Comparison of ENCODE assay signal across 8 cellular contexts in the genomic region with DNA sequence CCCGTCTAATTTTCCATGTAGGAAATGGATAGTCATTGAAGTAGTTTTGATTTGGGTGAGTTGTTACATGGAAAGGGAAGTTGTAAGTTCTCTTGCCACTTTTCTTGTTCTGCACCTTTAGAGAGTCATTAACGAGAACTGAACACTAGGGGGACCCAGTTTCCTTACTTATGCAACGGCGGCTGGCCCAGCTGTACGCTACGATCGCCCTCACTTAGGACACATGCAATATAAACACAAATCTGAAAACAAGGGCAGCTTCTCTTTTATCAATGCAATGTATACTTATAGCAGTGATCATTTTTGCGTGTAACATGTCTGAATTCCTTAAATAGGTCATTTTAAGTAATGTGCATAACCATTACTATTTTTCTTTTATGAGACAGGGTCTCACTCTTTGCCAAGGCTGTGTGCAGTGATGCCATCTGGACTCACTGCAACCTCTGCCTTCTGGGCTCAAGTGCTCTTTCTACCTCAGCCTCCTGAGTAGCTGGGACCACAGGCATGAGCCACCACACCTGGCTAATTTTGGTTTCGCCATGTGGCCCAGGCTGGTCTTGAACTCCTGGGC. TPM values are rescaled to one million over a fixed set of nuclear protein-coding genes. Genes with fewer than 3 reads are reported as not detected.
A peak's percentile ranks its signal among the peaks of the same experiment; 100 is the strongest.
DNase-seq lines count a peak whose midpoint lies in the region; ATAC-seq, FAIRE-seq and TF ChIP-seq lines count a peak whose summit lies in the region.
"Not testable (repeated sequence)": the region's sequence is repeated elsewhere in the genome, so short reads cannot be mapped to it uniquely, and the experiment has no call there.

No MANE protein-coding gene starts in this region.

- peak overlapping the region; percentile 65 for H3K27ac Mint-ChIP-seq in CD4-positive, alpha-beta T cell

- H3K36me3 ChIP-seq in H1 (ENCODE audit: control insufficient read depth in 2 of 4, insufficient read depth in 4 of 4, low read length in 3 of 4); small intestine (ENCODE audit: control insufficient read depth in 2 of 2, insufficient read depth in 2 of 2, low read length in 2 of 2): not testable (repeated sequence)

- peak; percentile 77 for TF ChIP-seq CTCF in CD4-positive, alpha-beta T cell (IDR thresholded peaks at IDR 0.05)
- TF ChIP-seq CTCF in HL-60 (IDR thresholded peaks at IDR 0.05; ENCODE audit: insufficient read depth, low read length): not testable (repeated sequence)
- peak; percentile 37; the same call in 1 of the 2 replicates for TF ChIP-seq CTCF in WI38 (IDR thresholded peaks at IDR 0.05; ENCODE audit: low read depth, low read length)
- TF ChIP-seq CTCF in H1 (IDR thresholded peaks at IDR 0.05; ENCODE audit: control extremely low read depth in 1 of 3, insufficient read depth in 1 of 3, low read depth in 1 of 3, low read length in 3 of 3): peak in 2 of 3 experiments; percentile 31 to 42; a peak in 2 of 4 replicates

- H3K4me1 Mint-ChIP-seq in CD4-positive, alpha-beta T cell (ENCODE audit: low read depth): peaks cover 46% of the 10 kb centered on the region

- H3K14ac ChIP-seq in H1 (ENCODE audit: insufficient read length): not testable (repeated sequence)

- DNase-seq in CD4-positive, alpha-beta T cell: not testable (repeated sequence)
- peak; percentile 43 to 62 for DNase-seq in HL-60 (ENCODE audit: low read depth in 1 of 2, low spot score in 1 of 2)
- DNase-seq in NCI-H524 treated with DMSO at 0.1 percent for 48 hours (lab: John Stamatoyannopoulos, UW): peak; percentile 22
- peak in 1 of 2 experiments; percentile 1 for DNase-seq in H1 (ENCODE audit: low read depth in 1 of 2, low spot score in 2 of 2)
- peak; percentile 59 for DNase-seq in left kidney (ENCODE audit: low read depth, low spot score)
- peak; percentile 48 for DNase-seq in small intestine

- H4K8ac ChIP-seq in H1 (ENCODE audit: extremely low read depth, insufficient read depth, low read length): not testable (repeated sequence)

- not testable (repeated sequence) for H3K9me3 Mint-ChIP-seq in CD4-positive, alpha-beta T cell

- peak overlapping the region; percentile 18 for H3K4me3 Mint-ChIP-seq in CD4-positive, alpha-beta T cell

- not testable (repeated sequence) for H3K36me3 Mint-ChIP-seq in CD4-positive, alpha-beta T cell (ENCODE audit: low read depth)

- H3K4me1 ChIP-seq in H1 (replicated peaks in 1 of 4; ENCODE audit: control insufficient read depth in 3 of 4, insufficient read depth in 4 of 4, low read length in 3 of 4); small intestine (ENCODE audit: control insufficient read depth in 2 of 2, insufficient read depth in 1 of 2, low read depth in 1 of 2, low read length in 1 of 2): not testable (repeated sequence)

- H4K5ac ChIP-seq in H1 (ENCODE audit: insufficient read length, low read depth, low read length): not testable (repeated sequence)

- CTCF ChIA-PET in CD4-positive, alpha-beta T cell (lab: Charles Lee): interaction anchor here (0.8 to 4.4 kb wide), 9 partner anchors 24 to 195 kb away, joined by 3 to 28 read pairs (median 4); a partner anchor contains a TSS
- CTCF ChIA-PET in H1 (lab: Charles Lee; ENCODE audit: partially characterized antibody): interaction anchor here (0.8 to 9.2 kb wide), 21 partner anchors 9 to 203 kb away, joined by 3 to 98 read pairs (median 4); a partner anchor contains a TSS

- H3K56ac ChIP-seq in H1 (replicated peaks; ENCODE audit: insufficient read length, low read depth, low read length): not testable (repeated sequence)

- not testable (repeated sequence) for H2BK120ac ChIP-seq in H1 (replicated peaks; ENCODE audit: low read depth, low read length)

- not testable (repeated sequence) for H3K4me2 ChIP-seq in H1 (ENCODE audit: insufficient read depth in 1 of 2, low read depth in 2 of 2, low read length in 2 of 2)

- not testable (repeated sequence) for TF ChIP-seq POLR2A in H1 (IDR thresholded peaks at IDR 0.05; ENCODE audit: control extremely low read depth in 1 of 2, low read depth in 2 of 2, low read length in 2 of 2)

- H3K79me1 ChIP-seq in H1 (ENCODE audit: low read depth, low read length): not testable (repeated sequence)

- 22% methylated on average over 9 of the region's 9 CpGs; no CpG with 5 or more reads in 1 of the 2 experiments for WGBS in H1 (ENCODE audit: extremely low coverage in 1 of 2, insufficient coverage in 1 of 2, insufficient read length in 1 of 2, insufficient replicate concordance in 2 of 2, low coverage in 1 of 2, low lambda C conversion rate in 2 of 2, missing lambda C conversion rate in 1 of 2), 2 experiments
- WGBS in small intestine, 3 donors: 10 to 12% (median 11%) methylated on average over 9 of the region's 9 CpGs

- not testable (repeated sequence) for H4K20me1 ChIP-seq in H1 (replicated peaks in 1 of 2; ENCODE audit: control insufficient read depth in 1 of 2, insufficient read depth in 2 of 2, low read length in 2 of 2)

- FAIRE-seq in H1 (lab: Jason Lieb, UNC): peak; percentile 92
- FAIRE-seq in small intestine (lab: Jason Lieb, UNC): peak; percentile 53

- H3K27me3 ChIP-seq in CD4-positive, alpha-beta T cell (ENCODE audit: control insufficient read depth, insufficient read depth, low read length); HL-60 (ENCODE audit: insufficient read depth, poor library complexity, severe bottlenecking); H1 (replicated peaks in 1 of 4; ENCODE audit: control insufficient read depth in 3 of 4, extremely low read depth in 1 of 4, insufficient read depth in 3 of 4, low read length in 3 of 4); small intestine (ENCODE audit: control insufficient read depth in 2 of 2, insufficient read depth in 2 of 2, low read length in 2 of 2): not testable (repeated sequence)

- not testable (repeated sequence) for H3K9me3 ChIP-seq in CD4-positive, alpha-beta T cell (ENCODE audit: control insufficient read depth, low read length); H1 (ENCODE audit: insufficient read depth in 2 of 2, low read depth in 1 of 2, low read length in 1 of 2); small intestine (ENCODE audit: control insufficient read depth, low read depth)

- intact Hi-C loops in CD4-positive, alpha-beta T cell (cut with DNase I, micrococcal nuclease): loop anchor here (1.0 to 5.0 kb wide), 5 partner anchors 28 to 199 kb away; a partner anchor contains a TSS

- H3K27me3 Mint-ChIP-seq in CD4-positive, alpha-beta T cell: not testable (repeated sequence)

- H3K79me2 ChIP-seq in H1 (ENCODE audit: control insufficient read depth in 1 of 2, insufficient read depth in 2 of 2, low read length in 2 of 2): not testable (repeated sequence)

- peak overlapping the region; percentile 98 for H2BK15ac ChIP-seq in H1 (ENCODE audit: low read length)

- 0 out of 2 replicates have a peak overlapping the region, but pooled peaks have one; percentile 32 for H2BK20ac ChIP-seq in H1 (ENCODE audit: low read length)

- H3K4ac ChIP-seq in H1 (replicated peaks; ENCODE audit: insufficient read length, low read depth, low read length): not testable (repeated sequence)

- H2AFZ ChIP-seq in H1 (ENCODE audit: low read length): not testable (repeated sequence)

- not testable (repeated sequence) for H3K27ac ChIP-seq in CD4-positive, alpha-beta T cell (ENCODE audit: low read depth, low read length); HL-60 (replicated peaks); H1 (ENCODE audit: low read depth, low read length); small intestine (ENCODE audit: low read depth in 1 of 2, low read length in 1 of 2)

- not testable (repeated sequence) for H3K18ac ChIP-seq in H1 (ENCODE audit: extremely low read depth, low read length)

- not testable (repeated sequence) for H3K23ac ChIP-seq in H1 (ENCODE audit: insufficient read length)

- POLR2A ChIA-PET in CD4-positive, alpha-beta T cell (lab: Charles Lee): interaction anchor here (0.6 to 5.9 kb wide), 8 partner anchors 15 to 198 kb away, joined by 3 to 51 read pairs (median 4); a partner anchor contains a TSS
- POLR2A ChIA-PET in H1 (lab: Charles Lee; ENCODE audit: partially characterized antibody): not testable (repeated sequence)

- not testable (repeated sequence) for H2BK12ac ChIP-seq in H1 (ENCODE audit: low read depth, low read length)

- not testable (repeated sequence) for H2AK5ac ChIP-seq in H1 (ENCODE audit: low read depth, low read length)

- H4K91ac ChIP-seq in H1 (replicated peaks; ENCODE audit: insufficient read length, low read length): not testable (repeated sequence)

- not testable (repeated sequence) for H3K9ac ChIP-seq in H1 (replicated peaks in 1 of 4; ENCODE audit: extremely low read depth in 1 of 4, low read depth in 3 of 4, low read length in 3 of 4)

- peak; percentile 64 to 69 for TF ChIP-seq RAD21 in H1 (IDR thresholded peaks at IDR 0.05 in 1 of 2, conservative IDR thresholded peaks at IDR 0.05 in 1 of 2; ENCODE audit: low read depth in 2 of 2, low read length in 2 of 2)

- not testable (repeated sequence) for H3K4me3 ChIP-seq in HL-60 (replicated peaks; ENCODE audit: insufficient read depth, low read length); WI38 (ENCODE audit: low read depth, low read length); H1 (ENCODE audit: extremely low read depth in 1 of 4, insufficient read depth in 2 of 4, low read depth in 3 of 4, low read length in 4 of 4); small intestine (ENCODE audit: low read depth in 1 of 2, low read length in 2 of 2)

- H2BK5ac ChIP-seq in H1 (ENCODE audit: low read depth, low read length): not testable (repeated sequence)

- H3K23me2 ChIP-seq in H1 (ENCODE audit: low read depth, low read length): not testable (repeated sequence)

- not testable (repeated sequence) for TF ChIP-seq EP300 in H1 (IDR thresholded peaks at IDR 0.05; ENCODE audit: borderline replicate concordance in 1 of 2, low read depth in 2 of 2, low read length in 2 of 2)

- peak; percentile 27 for ATAC-seq in CD4-positive, alpha-beta T cell (ENCODE audit: poor library complexity)
- peak; percentile 45 for ATAC-seq in GM19372 (IDR thresholded peaks at IDR 0.05; ENCODE audit: low read depth, unreplicated experiment)

RNA-seq across cellular contexts. Expression of a gene that starts 15.4 kb away (rescaled TPM):
- 10 to 100 TPM; 63.0 to 64.9 TPM for total RNA-seq in CD4-positive, alpha-beta T cell
- total RNA-seq in H1 (2021; fragmentation: NEBNext Ultra II Directional; extraction: Animal tissue kit (Norgen Biotek cat#: 25700)): 66.4 and 71.0 TPM in 2 replicates
- polyA plus RNA-seq in H1 (2011; rRNA removed) (37.7 and 49.5 TPM in 2 replicates), small intestine (10 to 100 TPM; 29.1 to 38.0 (median 29.7) TPM)
- polyA plus RNA-seq in H1 (2011; cell fraction: cytosol; rRNA removed): 51.8 TPM
- 33.2 TPM for polyA plus RNA-seq in H1 (2011; cell fraction: nucleus; rRNA removed)
- 41.9 to 66.4 TPM (median 42.7 TPM) in 4 replicates for polyA plus RNA-seq in H1 (2012, experiment 1 of 2)
- 27.4 TPM for polyA plus RNA-seq in H1 (2012, experiment 2 of 2)
- polyA plus RNA-seq in H1 (2013, experiment 1 of 2): 104 TPM
- polyA plus RNA-seq in H1 (2013, experiment 2 of 2): 114 TPM
- polyA minus RNA-seq in H1 (2011; rRNA and poly(A)+ RNA removed): 21.5 and 37.8 TPM in 2 replicates
- 12.8 TPM for polyA minus RNA-seq in H1 (2011; cell fraction: cytosol; rRNA and poly(A)+ RNA removed)
- polyA minus RNA-seq in H1 (2011; cell fraction: nucleus; rRNA and poly(A)+ RNA removed): 31.9 TPM

RNA-seq across cellular contexts. Expression of a gene that starts 27.7 kb away (rescaled TPM):
- total RNA-seq in CD4-positive, alpha-beta T cell: 1 to 10 TPM; 7.7 to 9.5 TPM
- 0.08 and 0.22 TPM in 2 replicates for total RNA-seq in H1 (2021; fragmentation: NEBNext Ultra II Directional; extraction: Animal tissue kit (Norgen Biotek cat#: 25700))
- polyA plus RNA-seq in H1 (2011; rRNA removed) (0.13 and 0.17 TPM in 2 replicates), small intestine (under 1 TPM in 1 of 3 donors, not detected in 2; 0.18 TPM)
- polyA plus RNA-seq in H1 (2011; cell fraction: cytosol; rRNA removed): 0.28 TPM
- 0.11 TPM for polyA plus RNA-seq in H1 (2011; cell fraction: nucleus; rRNA removed)
- 0.08 to 0.09 TPM in 2 of 4 replicates, not detected in the others for polyA plus RNA-seq in H1 (2012, experiment 1 of 2)
- 0.10 TPM for polyA plus RNA-seq in H1 (2012, experiment 2 of 2)
- 0.04 TPM for polyA plus RNA-seq in H1 (2013, experiment 1 of 2)
- polyA plus RNA-seq in H1 (2013, experiment 2 of 2): 0.04 TPM
- 0.54 TPM in 1 of 2 replicates, not detected in the other for polyA minus RNA-seq in H1 (2011; rRNA and poly(A)+ RNA removed)
- polyA minus RNA-seq in H1 (2011; cell fraction: cytosol; rRNA and poly(A)+ RNA removed): not detected
- polyA minus RNA-seq in H1 (2011; cell fraction: nucleus; rRNA and poly(A)+ RNA removed): 0.50 TPM

RNA-seq across cellular contexts. Expression of a gene that starts 28.1 kb away (rescaled TPM):
- 10 to 100 TPM; 13.8 to 16.0 TPM for total RNA-seq in CD4-positive, alpha-beta T cell
- 3.6 and 4.0 TPM in 2 replicates for total RNA-seq in H1 (2021; fragmentation: NEBNext Ultra II Directional; extraction: Animal tissue kit (Norgen Biotek cat#: 25700))
- polyA plus RNA-seq in H1 (2011; rRNA removed) (3.3 and 4.3 TPM in 2 replicates), small intestine (1 to 10 TPM in 1 of 3 donors, under 1 TPM in 1, not detected in 1; 0.81 to 1.6 TPM)
- 3.4 TPM for polyA plus RNA-seq in H1 (2011; cell fraction: cytosol; rRNA removed)
- polyA plus RNA-seq in H1 (2011; cell fraction: nucleus; rRNA removed): 5.4 TPM
- 1.5 to 2.9 TPM (median 2.5 TPM) in 4 replicates for polyA plus RNA-seq in H1 (2012, experiment 1 of 2)
- 1.3 TPM for polyA plus RNA-seq in H1 (2012, experiment 2 of 2)
- polyA plus RNA-seq in H1 (2013, experiment 1 of 2): 1.3 TPM
- 2.0 TPM for polyA plus RNA-seq in H1 (2013, experiment 2 of 2)
- 13.2 and 16.1 TPM in 2 replicates for polyA minus RNA-seq in H1 (2011; rRNA and poly(A)+ RNA removed)
- 3.5 TPM for polyA minus RNA-seq in H1 (2011; cell fraction: cytosol; rRNA and poly(A)+ RNA removed)
- polyA minus RNA-seq in H1 (2011; cell fraction: nucleus; rRNA and poly(A)+ RNA removed): 13.3 TPM
